ENCODE assay signal across 12 cellular contexts in genomic region chr11:67312187-67313021, GRCh38. TPM values are rescaled to one million over a fixed set of nuclear protein-coding genes. Genes with fewer than 3 reads are reported as not detected.
DNase-seq lines count a peak whose midpoint lies in the region; ATAC-seq, FAIRE-seq and TF ChIP-seq lines count a peak whose summit lies in the region.
"Had no signal": no experiment of that assay in that cellular context is flagged by ENCODE, and none has a peak within 500 bp of the region (broad histone marks: within the 10 kb centered on the region; RNA-seq: fewer than 3 reads in every experiment).

No MANE protein-coding gene starts in this region.

- H3K79me2 ChIP-seq in parathyroid adenoma, result no peaks in the 10 kb centered on the region

- DNase-seq in GM12891 (ENCODE audit: insufficient read length, low spot score), result no peak
- DNase-seq in T-helper 2 cell treated with Interferon-gamma antibody and Interleukin-4, amounts not matched to agents 5 μg/mL and 100 μg/mL, for 36 hours (ENCODE audit: low spot score), result peak; percentile 52
- peak; percentile 75 for DNase-seq in MCF 10A (ENCODE audit: unreplicated experiment)
- no peak for DNase-seq in germinal center (ENCODE audit: low spot score)
- no peak for DNase-seq in SW 1271 (lab: John Stamatoyannopoulos, UW)
- DNase-seq in NCI-H1048 (lab: John Stamatoyannopoulos, UW), result no peak
- DNase-seq: NCI-H1105 treated with DMSO at 0.1 percent for 48 hours; stimulated activated naive B cell treated with anti-CD40 and anti-IgM and Interleukin-4, amounts not matched to agents 10 μg/mL and 1 μg/mL and 100 μg/mL, for 72 hours had no signal

- no peaks in the 10 kb centered on the region for H3K4me1 ChIP-seq in parathyroid adenoma
- H3K4me1 ChIP-seq: neural progenitor cell had no signal

- no peak for ATAC-seq in HG03520 (IDR thresholded peaks at IDR 0.05; ENCODE audit: unreplicated experiment)
- ATAC-seq: stimulated activated naive B cell treated with anti-CD40 and anti-IgM and Interleukin-4, amounts not matched to agents 10 μg/mL and 1 μg/mL and 100 μg/mL, for 72 hours had no signal

- peaks cover 31% of the 10 kb centered on the region for H3K4me1 Mint-ChIP-seq in T-helper 2 cell treated with Interferon-gamma antibody and Interleukin-4, amounts not matched to agents 5 μg/mL and 100 μg/mL, for 36 hours (ENCODE audit: low read depth)
- peaks cover 35% of the 10 kb centered on the region for H3K4me1 Mint-ChIP-seq in MCF 10A (ENCODE audit: insufficient read depth, unreplicated experiment)

- H3K9me3 ChIP-seq in parathyroid adenoma (ENCODE audit: control insufficient read depth, low read length), result no peaks in the 10 kb centered on the region

- peak overlapping the region; percentile 88 for H3K27ac Mint-ChIP-seq in T-helper 2 cell treated with Interferon-gamma antibody and Interleukin-4, amounts not matched to agents 5 μg/mL and 100 μg/mL, for 36 hours
- peak overlapping the region; percentile 78 for H3K27ac Mint-ChIP-seq in MCF 10A (ENCODE audit: low read depth, unreplicated experiment)
- H3K27ac Mint-ChIP-seq: GM23338, neural progenitor cell had no signal

- peak overlapping the region; percentile 71 for H3K4me3 Mint-ChIP-seq in T-helper 2 cell treated with Interferon-gamma antibody and Interleukin-4, amounts not matched to agents 5 μg/mL and 100 μg/mL, for 36 hours
- H3K4me3 Mint-ChIP-seq in MCF 10A (ENCODE audit: unreplicated experiment), result peak overlapping the region; percentile 2
- H3K4me3 Mint-ChIP-seq: GM23338; neural progenitor cell; stimulated activated naive B cell treated with anti-CD40 and anti-IgM and Interleukin-4, amounts not matched to agents 10 μg/mL and 1 μg/mL and 100 μg/mL, for 72 hours had no signal

- peaks cover 5% of the 10 kb centered on the region for H3K36me3 Mint-ChIP-seq in T-helper 2 cell treated with Interferon-gamma antibody and Interleukin-4, amounts not matched to agents 5 μg/mL and 100 μg/mL, for 36 hours (ENCODE audit: low read depth)
- H3K36me3 Mint-ChIP-seq in MCF 10A (ENCODE audit: insufficient read depth, unreplicated experiment), result peaks cover 28% of the 10 kb centered on the region
- H3K36me3 Mint-ChIP-seq: neural progenitor cell had no signal

- no peak overlapping the region for H3K4me2 ChIP-seq in parathyroid adenoma (ENCODE audit: low read length)
- H3K4me2 ChIP-seq: GM23338, neural progenitor cell had no signal

- POLR2A ChIA-PET in MCF 10A (lab: Yijun Ruan, JAX), result interaction anchor here (0.8 to 8.6 kb wide), 9 partner anchors 9 to 377 kb away, joined by 3 to 107 read pairs (median 3); partner anchors contain the start of genes GRK2 and SSH3

- TF ChIP-seq POLR2A in GM12891 (IDR thresholded peaks at IDR 0.05; ENCODE audit: low read depth, low read length), result no peak

- no peaks in the 10 kb centered on the region for H3K36me3 ChIP-seq in parathyroid adenoma (ENCODE audit: control insufficient read depth, insufficient read depth, low read length)
- H3K36me3 ChIP-seq: neural progenitor cell had no signal

- intact Hi-C loops in MCF 10A (cut with micrococcal nuclease), result no loop called here

- no peak overlapping the region for H3K9ac ChIP-seq in parathyroid adenoma
- H3K9ac ChIP-seq: neural progenitor cell had no signal

- H3K27me3 Mint-ChIP-seq in T-helper 2 cell treated with Interferon-gamma antibody and Interleukin-4, amounts not matched to agents 5 μg/mL and 100 μg/mL, for 36 hours (ENCODE audit: low read depth), result no peaks in the 10 kb centered on the region
- no peaks in the 10 kb centered on the region for H3K27me3 Mint-ChIP-seq in MCF 10A (ENCODE audit: insufficient read depth, unreplicated experiment)
- H3K27me3 Mint-ChIP-seq: stimulated activated naive B cell treated with anti-CD40 and anti-IgM and Interleukin-4, amounts not matched to agents 10 μg/mL and 1 μg/mL and 100 μg/mL, for 72 hours had no signal

- CTCF ChIA-PET in MCF 10A (lab: Yijun Ruan, JAX), result interaction anchor here (0.6 to 0.9 kb wide), 3 partner anchors 57 to 327 kb away, joined by 3 read pairs; partner anchors contain the start of gene TBX10

- H2AFZ ChIP-seq in parathyroid adenoma, result peak overlapping the region; percentile 12
- H2AFZ ChIP-seq: GM23338, neural progenitor cell had no signal

- H3K27me3 ChIP-seq in parathyroid adenoma (ENCODE audit: control insufficient read depth, insufficient read depth, low read length), result no peaks in the 10 kb centered on the region
- H3K27me3 ChIP-seq: neural progenitor cell had no signal

- TF ChIP-seq CTCF in MCF 10A (IDR thresholded peaks at IDR 0.05; ENCODE audit: unreplicated experiment) (no peak), parathyroid adenoma (IDR thresholded peaks at IDR 0.05) (no peak)

- no peak for FAIRE-seq in GM12891 (lab: Jason Lieb, UNC)

- H3K9me3 Mint-ChIP-seq in T-helper 2 cell treated with Interferon-gamma antibody and Interleukin-4, amounts not matched to agents 5 μg/mL and 100 μg/mL, for 36 hours, result no peaks in the 10 kb centered on the region
- H3K9me3 Mint-ChIP-seq in MCF 10A (ENCODE audit: unreplicated experiment), result no peaks in the 10 kb centered on the region
- H3K9me3 Mint-ChIP-seq: GM23338; neural progenitor cell; stimulated activated naive B cell treated with anti-CD40 and anti-IgM and Interleukin-4, amounts not matched to agents 10 μg/mL and 1 μg/mL and 100 μg/mL, for 72 hours had no signal

- no peak overlapping the region for H3K4me3 ChIP-seq in parathyroid adenoma (ENCODE audit: low read depth, low read length)
- H3K4me3 ChIP-seq: GM23338, neural progenitor cell had no signal

- peak overlapping the region; percentile 70 for H3K27ac ChIP-seq in parathyroid adenoma
- H3K27ac ChIP-seq: neural progenitor cell had no signal

- no TSS peak for BruUV-seq in MCF 10A (replicated peaks; lab: Mats Ljungman, UMichigan)

TF ChIP-seq in GM12891, 5 proteins besides CTCF, POLR2A, EP300 and RAD21:
- no peak for TF ChIP-seq POLR2AphosphoS5 (IDR thresholded peaks at IDR 0.05; ENCODE audit: low read depth, low read length)
- TF ChIP-seq SPI1 (IDR thresholded peaks at IDR 0.05; ENCODE audit: low read depth, low read length), result 0 out of 2 replicates have a peak, but pooled peaks have one; percentile 10
- no peak for TF ChIP-seq PAX5 (IDR thresholded peaks at IDR 0.05; ENCODE audit: insufficient read depth, low read length, severe bottlenecking)
- TF ChIP-seq POU2F2 (IDR thresholded peaks at IDR 0.05; ENCODE audit: low read depth, low read length), result no peak
- TF ChIP-seq TAF1 (IDR thresholded peaks at IDR 0.05; ENCODE audit: low read depth, low read length), result no peak

RNA-seq across cellular contexts. Expression of gene SSH3, which starts 9.1 kb away (rescaled TPM):
- 1.3 TPM for polyA plus RNA-seq in GM12891 (2012; ENCODE audit: low read depth, missing spikeins)
- total RNA-seq in MCF 10A (2022), result 31.7 and 38.0 TPM in 2 replicates

RNA-seq across cellular contexts. Expression of gene ANKRD13D, which starts 23.3 kb away (rescaled TPM):
- 18.9 TPM for polyA plus RNA-seq in GM12891 (2012; ENCODE audit: low read depth, missing spikeins)
- 39.7 and 46.2 TPM in 2 replicates for total RNA-seq in MCF 10A (2022)

RNA-seq across cellular contexts. Expression of gene POLD4, which starts 40.9 kb away (rescaled TPM):
- polyA plus RNA-seq in GM12891 (2012; ENCODE audit: low read depth, missing spikeins), result 161 TPM
- total RNA-seq in MCF 10A (2022), result 54.8 and 79.9 TPM in 2 replicates

RNA-seq across cellular contexts. Expression of gene GRK2, which starts 46.1 kb away (rescaled TPM):
- polyA plus RNA-seq in GM12891 (2012; ENCODE audit: low read depth, missing spikeins), result 101 TPM
- 48.1 and 50.1 TPM in 2 replicates for total RNA-seq in MCF 10A (2022)

Comparison
In these comparisons a context has a peak if more than half of its experiments do, and no peak if none do; other contexts are left out.
1. DNase-seq: peak in T-helper 2 cell treated with Interferon-gamma antibody and Interleukin-4, amounts not matched to agents 5 μg/mL and 100 μg/mL, for 36 hours (single experiment) and MCF 10A (single experiment); none in GM12891 (single experiment), germinal center (single experiment), SW 1271 (0 of 2) and NCI-H1048 (single experiment).